ENCODE assay signal across 8 cellular contexts in genomic region chr21:44873356-44874239, GRCh38. TPM values are rescaled to one million over a fixed set of nuclear protein-coding genes. Genes with fewer than 3 reads are reported as not detected.
A peak's percentile ranks its signal among the peaks of the same experiment; 100 is the strongest.
DNase-seq lines count a peak whose midpoint lies in the region; ATAC-seq, FAIRE-seq and TF ChIP-seq lines count a peak whose summit lies in the region.

PTTG1IP (minus strand) TSS chr21:44873690; CDS start chr21:44873616, 74 bp downstream.

- peaks cover 48% of the 10 kb centered on the region for H3K4me1 ChIP-seq in Loucy (ENCODE audit: insufficient read depth, low read length, poor library complexity, severe bottlenecking)
- H3K4me1 ChIP-seq in RWPE2 (ENCODE audit: insufficient read depth, poor library complexity, severe bottlenecking): peaks cover 55% of the 10 kb centered on the region

- FAIRE-seq in H54 (lab: Jason Lieb, UNC): no peak

- no peaks in the 10 kb centered on the region for H3K27me3 Mint-ChIP-seq in activated T-helper 2 cell treated with anti-CD3 and anti-CD28 coated beads, Interferon-gamma antibody, Interleukin-2, Interleukin-4, amounts not matched to agents 10 μg/mL and 5 μg/mL and 100 μg/mL, durations not matched to agents 14 hours and 24 hours and 36 hours (ENCODE audit: low read depth)
- no peaks in the 10 kb centered on the region for H3K27me3 Mint-ChIP-seq in naive thymus-derived CD8-positive, alpha-beta T cell
- H3K27me3 Mint-ChIP-seq in stimulated activated naive B cell treated with anti-CD40 and anti-IgM and Interleukin-4, amounts not matched to agents 10 μg/mL and 1 μg/mL and 100 μg/mL, for 72 hours: no peaks in the 10 kb centered on the region

- TF ChIP-seq POLR2A in H54 (IDR thresholded peaks at IDR 0.05; ENCODE audit: low read depth, low read length): peak; percentile 93

- peaks cover 49% of the 10 kb centered on the region for H3K79me2 ChIP-seq in Loucy (ENCODE audit: insufficient read depth, low read length)

- peak within 1 kb of the TSS; percentile 93 for H3K27ac ChIP-seq in RWPE2 (ENCODE audit: poor library complexity, severe bottlenecking)

- peak; percentile 99 for DNase-seq in ELF-1 (ENCODE audit: low read depth, low spot score)
- peak; percentile 100 for DNase-seq in H54 (ENCODE audit: insufficient read length, low spot score)
- DNase-seq in RWPE2 (ENCODE audit: low spot score): peak; percentile 97
- DNase-seq in activated T-helper 2 cell treated with anti-CD3 and anti-CD28 coated beads, Interferon-gamma antibody, Interleukin-2, Interleukin-4, amounts not matched to agents 10 μg/mL and 5 μg/mL and 100 μg/mL, durations not matched to agents 14 hours and 24 hours and 36 hours (ENCODE audit: low spot score): peak; percentile 100
- DNase-seq in fibroblast of mammary gland (ENCODE audit: low read depth): peak; percentile 90
- DNase-seq in naive thymus-derived CD8-positive, alpha-beta T cell: peak; percentile 95 to 100 (median 100)
- DNase-seq in stimulated activated naive B cell treated with anti-CD40 and anti-IgM and Interleukin-4, amounts not matched to agents 10 μg/mL and 1 μg/mL and 100 μg/mL, for 72 hours: peak; percentile 99

- TF ChIP-seq CTCF in Loucy (conservative IDR thresholded peaks at IDR 0.05; ENCODE audit: low read length) (no peak), RWPE2 (IDR thresholded peaks at IDR 0.05; ENCODE audit: poor library complexity, severe bottlenecking) (no peak), fibroblast of mammary gland (conservative IDR thresholded peaks at IDR 0.05; ENCODE audit: control insufficient read depth, insufficient read depth, low read depth, low read length) (no peak)

- H3K4me2 ChIP-seq in Loucy (ENCODE audit: low read depth, low read length, poor library complexity, severe bottlenecking): peak within 1 kb of the TSS; percentile 90

- H3K9me3 ChIP-seq in Loucy (ENCODE audit: insufficient read depth, low read depth, low read length) (no peaks in the 10 kb centered on the region), RWPE2 (ENCODE audit: severe bottlenecking) (no peaks in the 10 kb centered on the region)

- intact Hi-C loops in activated T-helper 2 cell treated with anti-CD3 and anti-CD28 coated beads, Interferon-gamma antibody, Interleukin-2, Interleukin-4, amounts not matched to agents 10 μg/mL and 5 μg/mL and 100 μg/mL, durations not matched to agents 14 hours and 24 hours and 36 hours (cut with micrococcal nuclease): loop anchor here (1.0 to 5.0 kb wide), 5 partner anchors 41 to 204 kb away; partner anchors contain the start of gene UBE2G2

- POLR2A ChIA-PET in naive thymus-derived CD8-positive, alpha-beta T cell (lab: Charles Lee): interaction anchor here (0.6 to 4.6 kb wide), 29 partner anchors 9 to 795 kb away, joined by 3 to 91 read pairs (median 4); partner anchors contain the start of genes CFAP410, ITGB2, KRTAP12-3 and SLX9

- no peaks in the 10 kb centered on the region for H3F3A ChIP-seq in Loucy (ENCODE audit: low read depth)

- H3K36me3 ChIP-seq in Loucy (ENCODE audit: insufficient read depth, low read length) (no peaks in the 10 kb centered on the region), RWPE2 (ENCODE audit: low read depth) (peaks cover 6% of the 10 kb centered on the region; the same call in 1 of the 2 replicates)

- ATAC-seq in RWPE2 (ENCODE audit: low read depth): peak; percentile 55
- ATAC-seq in naive thymus-derived CD8-positive, alpha-beta T cell: peak; percentile 75 to 78
- ATAC-seq in stimulated activated naive B cell treated with anti-CD40 and anti-IgM and Interleukin-4, amounts not matched to agents 10 μg/mL and 1 μg/mL and 100 μg/mL, for 72 hours (replicated peaks): peak; percentile 84

- H3K9ac ChIP-seq in Loucy (ENCODE audit: low read depth, low read length, poor library complexity, severe bottlenecking): peak within 1 kb of the TSS; percentile 88

- peak within 1 kb of the TSS; percentile 78 for H2AFZ ChIP-seq in Loucy (ENCODE audit: low read length)

- H3K9me2 ChIP-seq in Loucy (replicated peaks; ENCODE audit: low read depth, low read length): no peaks in the 10 kb centered on the region

- H3K4me3 Mint-ChIP-seq in activated T-helper 2 cell treated with anti-CD3 and anti-CD28 coated beads, Interferon-gamma antibody, Interleukin-2, Interleukin-4, amounts not matched to agents 10 μg/mL and 5 μg/mL and 100 μg/mL, durations not matched to agents 14 hours and 24 hours and 36 hours (ENCODE audit: low read depth): peak within 1 kb of the TSS; percentile 87
- H3K4me3 Mint-ChIP-seq in naive thymus-derived CD8-positive, alpha-beta T cell: peak within 1 kb of the TSS; percentile 93 to 98 (median 94)
- peak within 1 kb of the TSS; percentile 87 to 92 for H3K4me3 Mint-ChIP-seq in stimulated activated naive B cell treated with anti-CD40 and anti-IgM and Interleukin-4, amounts not matched to agents 10 μg/mL and 1 μg/mL and 100 μg/mL, for 72 hours

- peaks cover 48% of the 10 kb centered on the region for H3K4me1 Mint-ChIP-seq in activated T-helper 2 cell treated with anti-CD3 and anti-CD28 coated beads, Interferon-gamma antibody, Interleukin-2, Interleukin-4, amounts not matched to agents 10 μg/mL and 5 μg/mL and 100 μg/mL, durations not matched to agents 14 hours and 24 hours and 36 hours (ENCODE audit: low read depth)
- H3K4me1 Mint-ChIP-seq in naive thymus-derived CD8-positive, alpha-beta T cell: peaks cover 22 to 69% (median 51%) of the 10 kb centered on the region in 4 donors
- peaks cover 42 to 70% of the 10 kb centered on the region in 2 donors for H3K4me1 Mint-ChIP-seq in stimulated activated naive B cell treated with anti-CD40 and anti-IgM and Interleukin-4, amounts not matched to agents 10 μg/mL and 1 μg/mL and 100 μg/mL, for 72 hours

- peaks cover 44% of the 10 kb centered on the region for H4K20me1 ChIP-seq in Loucy (ENCODE audit: insufficient read depth, low read length, poor library complexity, severe bottlenecking)

- peak within 1 kb of the TSS; percentile 89 for H3K27ac Mint-ChIP-seq in activated T-helper 2 cell treated with anti-CD3 and anti-CD28 coated beads, Interferon-gamma antibody, Interleukin-2, Interleukin-4, amounts not matched to agents 10 μg/mL and 5 μg/mL and 100 μg/mL, durations not matched to agents 14 hours and 24 hours and 36 hours
- H3K27ac Mint-ChIP-seq in naive thymus-derived CD8-positive, alpha-beta T cell: peak within 1 kb of the TSS; percentile 88 to 96 (median 94)
- peak within 1 kb of the TSS; percentile 93 for H3K27ac Mint-ChIP-seq in stimulated activated naive B cell treated with anti-CD40 and anti-IgM and Interleukin-4, amounts not matched to agents 10 μg/mL and 1 μg/mL and 100 μg/mL, for 72 hours

- H3K4me3 ChIP-seq in Loucy (ENCODE audit: low read length, poor library complexity, severe bottlenecking): peak within 1 kb of the TSS; percentile 86
- peak within 1 kb of the TSS; percentile 89 for H3K4me3 ChIP-seq in RWPE2 (ENCODE audit: severe bottlenecking)
- peak within 1 kb of the TSS; percentile 77 for H3K4me3 ChIP-seq in fibroblast of mammary gland (ENCODE audit: control insufficient read depth, low read depth, low read length)

- H3K36me3 Mint-ChIP-seq in activated T-helper 2 cell treated with anti-CD3 and anti-CD28 coated beads, Interferon-gamma antibody, Interleukin-2, Interleukin-4, amounts not matched to agents 10 μg/mL and 5 μg/mL and 100 μg/mL, durations not matched to agents 14 hours and 24 hours and 36 hours (ENCODE audit: low read depth): peaks cover 8% of the 10 kb centered on the region
- no peaks in the 10 kb centered on the region for H3K36me3 Mint-ChIP-seq in naive thymus-derived CD8-positive, alpha-beta T cell
- H3K36me3 Mint-ChIP-seq in stimulated activated naive B cell treated with anti-CD40 and anti-IgM and Interleukin-4, amounts not matched to agents 10 μg/mL and 1 μg/mL and 100 μg/mL, for 72 hours: peaks cover 2 to 7% of the 10 kb centered on the region in 2 donors

- H3K9me3 Mint-ChIP-seq in activated T-helper 2 cell treated with anti-CD3 and anti-CD28 coated beads, Interferon-gamma antibody, Interleukin-2, Interleukin-4, amounts not matched to agents 10 μg/mL and 5 μg/mL and 100 μg/mL, durations not matched to agents 14 hours and 24 hours and 36 hours: no peaks in the 10 kb centered on the region
- no peaks in the 10 kb centered on the region for H3K9me3 Mint-ChIP-seq in naive thymus-derived CD8-positive, alpha-beta T cell
- H3K9me3 Mint-ChIP-seq in stimulated activated naive B cell treated with anti-CD40 and anti-IgM and Interleukin-4, amounts not matched to agents 10 μg/mL and 1 μg/mL and 100 μg/mL, for 72 hours: no peaks in the 10 kb centered on the region

- H3K27me3 ChIP-seq in Loucy (ENCODE audit: insufficient read depth, low read length, poor library complexity, severe bottlenecking) (no peaks in the 10 kb centered on the region), RWPE2 (ENCODE audit: insufficient read depth, poor library complexity, severe bottlenecking) (no peaks in the 10 kb centered on the region)

RNA-seq across cellular contexts. Expression of gene PTTG1IP, which starts in this region (rescaled TPM):
- 48.1 and 48.3 TPM in 2 replicates for total RNA-seq in activated T-helper 2 cell treated with anti-CD3 and anti-CD28 coated beads, Interferon-gamma antibody, Interleukin-2, Interleukin-4, amounts not matched to agents 10 μg/mL and 5 μg/mL and 100 μg/mL, durations not matched to agents 14 hours and 24 hours and 36 hours
- total RNA-seq in naive thymus-derived CD8-positive, alpha-beta T cell: 10 to 100 TPM; 62.0 to 68.7 TPM
- 10 to 100 TPM; 42.4 to 54.1 (median 44.3) TPM for polyA plus RNA-seq in naive thymus-derived CD8-positive, alpha-beta T cell

Comparison
In these comparisons a context has a peak if more than half of its experiments do, and no peak if none do; other contexts are left out.
1. Peak in every context shown above with its lines: DNase-seq, ATAC-seq, H3K4me3 ChIP-seq and H3K27ac ChIP-seq.